18 cellular contexts compared by ENCODE assay signal in genomic region chr17:7992516-7992915, GRCh38. TPM values are rescaled to one million over a fixed set of nuclear protein-coding genes. Genes with fewer than 3 reads are reported as not detected.
DNase-seq lines count a peak whose midpoint lies in the region; ATAC-seq and TF ChIP-seq lines count a peak whose summit lies in the region.
"Had no signal": no experiment of that assay in that cellular context is flagged by ENCODE, and none has a peak within 500 bp of the region (broad histone marks: within the 10 kb centered on the region; RNA-seq: fewer than 3 reads in every experiment).

No MANE protein-coding gene starts in this region.

- no peak overlapping the region for H3K4me3 ChIP-seq in fibroblast of pulmonary artery (replicated peaks; ENCODE audit: low read depth, low read length)
- H3K4me3 ChIP-seq: psoas muscle had no signal

- ATAC-seq in GM19467 (IDR thresholded peaks at IDR 0.05; ENCODE audit: unreplicated experiment), result no peak
- ATAC-seq: Panc1, psoas muscle had no signal

- peak overlapping the region; percentile 12 for H3K27ac Mint-ChIP-seq in type B pancreatic cell
- H3K27ac Mint-ChIP-seq: activated naive CD8-positive, alpha-beta T cell; T-helper 1 cell treated with Interleukin-12 subunit alpha and Interleukin-12 subunit beta and Interleukin-4 antibody, amounts not matched to agents 30 μg/mL and 1 μg/mL, for 36 hours had no signal

- CTCF ChIA-PET in RWPE1 (lab: Yijun Ruan, JAX), result interaction anchor here (0.7 to 1.6 kb wide), 4 partner anchors 9 to 65 kb away, joined by 3 to 8 read pairs (median 6); no protein-coding TSS in a partner anchor

- POLR2A ChIA-PET in RWPE1 (lab: Yijun Ruan, JAX; ENCODE audit: low non-redundant PET), result no interaction called here

- TF ChIP-seq CTCF in RWPE1 (conservative IDR thresholded peaks at IDR 0.05; ENCODE audit: low read depth) (no peak), fibroblast of pulmonary artery (IDR thresholded peaks at IDR 0.05; ENCODE audit: low read length, missing control alignments) (no peak), type B pancreatic cell (conservative IDR thresholded peaks at IDR 0.05) (no peak)

- no peaks in the 10 kb centered on the region for H3K4me1 Mint-ChIP-seq in type B pancreatic cell (ENCODE audit: unreplicated experiment)

- H3K27ac ChIP-seq in RWPE1, result no peak overlapping the region
- H3K27ac ChIP-seq: psoas muscle had no signal

- peaks cover 37% of the 10 kb centered on the region for H3K27me3 Mint-ChIP-seq in type B pancreatic cell
- H3K27me3 Mint-ChIP-seq: activated naive CD8-positive, alpha-beta T cell had no signal

- no peaks in the 10 kb centered on the region for H3K9me3 Mint-ChIP-seq in type B pancreatic cell
- H3K9me3 Mint-ChIP-seq: CD8-positive, alpha-beta memory T cell; T-helper 1 cell treated with Interleukin-12 subunit alpha and Interleukin-12 subunit beta and Interleukin-4 antibody, amounts not matched to agents 30 μg/mL and 1 μg/mL, for 36 hours had no signal

- H3K36me3 Mint-ChIP-seq in type B pancreatic cell, result no peaks in the 10 kb centered on the region
- H3K36me3 Mint-ChIP-seq: activated naive CD8-positive, alpha-beta T cell; CD8-positive, alpha-beta memory T cell had no signal

- DNase-seq in H4 (ENCODE audit: low spot score) (peak; percentile 18), RWPE1 (ENCODE audit: low spot score) (peak; percentile 74), fibroblast of pulmonary artery (ENCODE audit: low read depth) (peak; percentile 32), type B pancreatic cell (ENCODE audit: extremely low spot score, unreplicated experiment) (no peak), NCI-H2196 (lab: John Stamatoyannopoulos, UW; ENCODE audit: unreplicated experiment) (no peak), SW 1271 (lab: John Stamatoyannopoulos, UW) (no peak)
- DNase-seq: activated CD4-positive, alpha-beta T cell treated with anti-CD3 and anti-CD28 coated beads for 1 hour; activated CD8-positive, alpha-beta memory T cell treated with anti-CD3 and anti-CD28 coated beads, Interleukin-2, amount 50 U/mL, for 48 hours; CD8-positive, alpha-beta memory T cell; H7; NCI-H1436 treated with DMSO at 0.1 percent for 48 hours; NCI-H510A treated with DMSO at 0.1 percent for 48 hours; psoas muscle had no signal

- no peak overlapping the region for H3K4me3 Mint-ChIP-seq in type B pancreatic cell
- H3K4me3 Mint-ChIP-seq: activated naive CD8-positive, alpha-beta T cell; T-helper 1 cell treated with Interleukin-12 subunit alpha and Interleukin-12 subunit beta and Interleukin-4 antibody, amounts not matched to agents 30 μg/mL and 1 μg/mL, for 36 hours had no signal

RNA-seq across cellular contexts. Expression of gene GUCY2D, which starts 9.9 kb away (rescaled TPM):
- not detected in 2 replicates for total RNA-seq in H4 (2014; rRNA removed; shearing (Covaris generic))
- 0.29 and 0.43 TPM in 2 replicates for total RNA-seq in type B pancreatic cell (ENCODE audit: low replicate concordance)
- total RNA-seq: CD8-positive, alpha-beta memory T cell; H7; psoas muscle had no signal

RNA-seq across cellular contexts. Expression of gene ALOX15B, which starts 46.3 kb away (rescaled TPM):
- total RNA-seq in H4 (2014; rRNA removed; shearing (Covaris generic)), result not detected in 2 replicates
- total RNA-seq in type B pancreatic cell (ENCODE audit: low replicate concordance), result not detected in 2 replicates
- total RNA-seq: CD8-positive, alpha-beta memory T cell; H7; temporal lobe had no signal

Comparison
In these comparisons a context has a peak if more than half of its experiments do, and no peak if none do; other contexts are left out.
1. DNase-seq: peak in H4 (single experiment), RWPE1 (single experiment) and fibroblast of pulmonary artery (single experiment); none in type B pancreatic cell (single experiment), NCI-H2196 (single experiment) and SW 1271 (0 of 2).